ENCODE assay signal across 12 cellular contexts in the genomic region with DNA sequence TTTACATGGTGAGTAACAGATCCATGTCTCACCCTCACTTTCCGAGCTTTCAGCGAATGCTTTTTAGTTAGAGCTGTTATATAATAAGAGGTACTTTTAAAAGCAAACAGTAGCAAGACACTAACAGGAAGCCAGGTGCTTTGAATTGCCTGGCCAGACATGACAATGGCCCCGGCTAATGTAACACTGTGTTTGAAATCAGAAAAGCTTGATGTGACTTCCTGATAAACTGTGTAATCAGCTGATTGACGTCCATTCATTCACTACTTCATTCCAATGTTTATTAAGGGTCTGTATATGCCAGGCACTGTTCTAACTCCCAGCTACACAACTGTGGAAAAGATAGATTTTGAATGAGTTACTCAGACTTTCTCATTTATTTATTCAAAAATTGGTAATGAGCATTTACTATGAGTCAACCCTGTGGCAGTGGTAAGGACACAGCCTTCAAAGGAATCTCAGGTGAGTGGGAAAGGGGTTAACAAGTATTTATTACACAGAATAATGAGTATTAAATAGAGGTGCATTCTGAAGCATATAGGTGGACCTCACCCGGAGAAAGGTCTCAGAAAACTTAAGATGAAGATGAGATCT. TPM values are rescaled to one million over a fixed set of nuclear protein-coding genes. Genes with fewer than 3 reads are reported as not detected.
A peak's percentile ranks its signal among the peaks of the same experiment; 100 is the strongest.
DNase-seq lines count a peak whose midpoint lies in the region; ATAC-seq, FAIRE-seq and TF ChIP-seq lines count a peak whose summit lies in the region.
"Had no signal": no experiment of that assay in that cellular context is flagged by ENCODE, and none has a peak within 500 bp of the region (broad histone marks: within the 10 kb centered on the region; RNA-seq: fewer than 3 reads in every experiment).

No MANE protein-coding gene starts in this region.

- peak overlapping the region; percentile 12; the same call in 1 of the 2 replicates for H2BK20ac ChIP-seq in IMR-90 (ENCODE audit: low read depth, low read length)

- peak overlapping the region; percentile 72; the same call in 1 of the 2 replicates for H3K18ac ChIP-seq in IMR-90 (ENCODE audit: low read depth, low read length)

- no peak overlapping the region for H4K8ac ChIP-seq in IMR-90 (ENCODE audit: low read depth in 2 of 2, low read length in 2 of 2)

- no TSS peak for BruUV-seq in IMR-90 (replicated peaks; lab: Mats Ljungman, UMichigan)

- H2BK5ac ChIP-seq in IMR-90 (ENCODE audit: low read depth, low read length, poor library complexity, severe bottlenecking), result peak overlapping the region; percentile 20

- H2AFZ ChIP-seq in IMR-90 (replicated peaks; ENCODE audit: low read length, poor library complexity), result no peak overlapping the region

- H3K27me3 ChIP-seq in IMR-90 (ENCODE audit: control insufficient read depth, insufficient read depth, low read length), result no peaks in the 10 kb centered on the region
- H3K27me3 ChIP-seq in stomach smooth muscle (ENCODE audit: control insufficient read depth in 1 of 2, insufficient read depth in 2 of 2, low read length in 2 of 2), result no peaks in the 10 kb centered on the region

- no peak for FAIRE-seq in GM12891 (lab: Jason Lieb, UNC)
- FAIRE-seq: K562 had no signal

- H2AK9ac ChIP-seq in IMR-90 (replicated peaks; ENCODE audit: low read depth, low read length, poor library complexity), result no peak overlapping the region

- H2AK5ac ChIP-seq in IMR-90 (ENCODE audit: low read depth, low read length), result no peak overlapping the region

- H3K27ac ChIP-seq in IMR-90 (ENCODE audit: insufficient read depth, low read length) (no peak overlapping the region; the same call in 1 of the 2 replicates), stomach smooth muscle (ENCODE audit: low read length) (peak overlapping the region; percentile 61)

- CTCF ChIA-PET in IMR-90 (lab: Yijun Ruan, JAX), result interaction anchor here (1.2 kb wide), 1 partner anchor 10 kb away, joined by 3 read pairs; no protein-coding TSS in a partner anchor

- no peak overlapping the region for H2BK15ac ChIP-seq in IMR-90 (ENCODE audit: low read depth, low read length)

- H3K9ac ChIP-seq in IMR-90 (ENCODE audit: low read depth, low read length) (no peak overlapping the region), stomach smooth muscle (ENCODE audit: low read length in 2 of 2) (no peak overlapping the region)

- DNase-seq in IMR-90 (peak; percentile 48), NCI-H2196 treated with DMSO at 0.1 percent for 48 hours (lab: John Stamatoyannopoulos, UW; ENCODE audit: unreplicated experiment) (peak; percentile 86), fibroblast of mammary gland (ENCODE audit: low read depth) (peak; percentile 19), occipital lobe (lab: John Stamatoyannopoulos, UW) (no peak), islet precursor cell (no peak), GM12891 (ENCODE audit: insufficient read length, low spot score) (no peak)
- DNase-seq: activated CD4-positive, alpha-beta T cell treated with anti-CD3 and anti-CD28 coated beads for 48 hours; GF-D8; stimulated activated naive CD8-positive, alpha-beta T cell treated with anti-CD3 and anti-CD28 coated beads, Interleukin-15, amount 100 ng/mL, for 72 hours had no signal

- in situ Hi-C loops in IMR-90 (cut with MboI; ENCODE audit: low sequenced_read_pairs), result no loop called here

- no CpG with 5 or more reads among the region's 5 CpGs for WGBS in IMR-90 (ENCODE audit: extremely low coverage in 2 of 2, insufficient read length in 1 of 2), 2 experiments

- no peak for TF ChIP-seq CTCF in IMR-90 (conservative IDR thresholded peaks at IDR 0.05; ENCODE audit: low read depth, low read length)
- TF ChIP-seq CTCF in fibroblast of mammary gland (conservative IDR thresholded peaks at IDR 0.05; ENCODE audit: control insufficient read depth, insufficient read depth, low read depth, low read length), result no peak

- dilution Hi-C loops in IMR-90 (cut with HindIII; ENCODE audit: low sequenced_read_pairs, unreplicated experiment), result no loop called here

- peak overlapping the region; percentile 73; the same call in 1 of the 2 replicates for H3K4ac ChIP-seq in IMR-90 (ENCODE audit: low read depth, low read length)

- no peak for TF ChIP-seq RAD21 in IMR-90 (IDR thresholded peaks at IDR 0.05; ENCODE audit: low read length)

- no peak overlapping the region for H3K4me2 ChIP-seq in IMR-90 (ENCODE audit: low read depth, low read length)

- no peak overlapping the region for H3K56ac ChIP-seq in IMR-90 (ENCODE audit: extremely low read depth, insufficient read depth, low read length)

- H3K36me3 ChIP-seq in IMR-90 (ENCODE audit: control insufficient read depth, insufficient read depth, low read length), result no peaks in the 10 kb centered on the region
- H3K36me3 ChIP-seq in stomach smooth muscle (ENCODE audit: control insufficient read depth in 2 of 2, insufficient read depth in 2 of 2, low read length in 2 of 2), result no peaks in the 10 kb centered on the region

- intact Hi-C loops in IMR-90 (cut with micrococcal nuclease), result no loop called here

- no peak overlapping the region for H3K4me3 ChIP-seq in IMR-90 (ENCODE audit: insufficient read depth, low read depth, low read length)
- no peak overlapping the region for H3K4me3 ChIP-seq in fibroblast of mammary gland (ENCODE audit: control insufficient read depth, low read depth, low read length)
- no peak overlapping the region for H3K4me3 ChIP-seq in stomach smooth muscle (ENCODE audit: low read length in 2 of 2)
- H3K4me3 ChIP-seq: K562, lung had no signal

- H4K20me1 ChIP-seq in IMR-90 (ENCODE audit: insufficient read depth, low read length), result 0 out of 2 replicates have a peak, but pooled peaks cover 4% of the 10 kb centered on the region

- H3K4me1 ChIP-seq in IMR-90 (ENCODE audit: control insufficient read depth, insufficient read depth, low read length), result peaks cover 16% of the 10 kb centered on the region
- peaks cover 33% of the 10 kb centered on the region for H3K4me1 ChIP-seq in stomach smooth muscle (ENCODE audit: control insufficient read depth, insufficient read depth, low read length)

- peak; percentile 6; the same call in 1 of the 2 replicates for ATAC-seq in IMR-90 (ENCODE audit: low read depth)
- ATAC-seq: K562; stimulated activated naive CD8-positive, alpha-beta T cell treated with anti-CD3 and anti-CD28 coated beads, Interleukin-15, amount 100 ng/mL, for 72 hours had no signal

- H2BK120ac ChIP-seq in IMR-90 (ENCODE audit: low read depth, low read length), result peak overlapping the region; percentile 20; the same call in 1 of the 2 replicates

- TF ChIP-seq POLR2A in IMR-90 (IDR thresholded peaks at IDR 0.05; ENCODE audit: low read depth, low read length), result no peak
- TF ChIP-seq POLR2A in GM12891 (IDR thresholded peaks at IDR 0.05; ENCODE audit: low read depth, low read length), result no peak

- peaks cover 7% of the 10 kb centered on the region for H3K9me1 ChIP-seq in IMR-90 (ENCODE audit: insufficient read depth, low read length)

- H4K91ac ChIP-seq in IMR-90 (ENCODE audit: insufficient read depth, low read depth, low read length), result 0 out of 2 replicates have a peak overlapping the region, but pooled peaks have one; percentile 24

- H3K14ac ChIP-seq in IMR-90 (replicated peaks; ENCODE audit: low read depth, low read length), result no peak overlapping the region

- H4K5ac ChIP-seq in IMR-90 (ENCODE audit: low read depth, low read length), result no peak overlapping the region

- POLR2A ChIA-PET in IMR-90 (lab: Charles Lee; ENCODE audit: unreplicated experiment), result no interaction called here

- H3K23ac ChIP-seq in IMR-90 (ENCODE audit: low read depth, low read length), result no peak overlapping the region

- H3K9me3 ChIP-seq in IMR-90 (ENCODE audit: control insufficient read depth, insufficient read depth, low read length) (no peaks in the 10 kb centered on the region), stomach smooth muscle (ENCODE audit: control insufficient read depth in 2 of 2, low read length in 2 of 2) (no peaks in the 10 kb centered on the region)

- peaks cover 36 to 54% of the 10 kb centered on the region in 2 experiments; a peak in 3 of 4 replicates for H3K79me1 ChIP-seq in IMR-90 (ENCODE audit: low read depth in 1 of 2, low read length in 2 of 2)

TF ChIP-seq in IMR-90, 13 proteins besides CTCF, POLR2A, EP300 and RAD21 (continues in another document):
- TF ChIP-seq RCOR1 (IDR thresholded peaks at IDR 0.05; ENCODE audit: insufficient replicate concordance, low read length) (no peak), FOS (IDR thresholded peaks at IDR 0.05; ENCODE audit: low read depth, low read length) (no peak), CEBPB (IDR thresholded peaks at IDR 0.05; ENCODE audit: low read depth, low read length) (no peak), CHD1 (IDR thresholded peaks at IDR 0.05; ENCODE audit: low read depth, low read length) (no peak), SMC3 (IDR thresholded peaks at IDR 0.05; ENCODE audit: low read depth, low read length) (no peak), MAZ (IDR thresholded peaks at IDR 0.05; ENCODE audit: borderline replicate concordance, low read depth, low read length) (no peak), RFX5 (IDR thresholded peaks at IDR 0.05; ENCODE audit: low read depth, low read length) (no peak), MXI1 (IDR thresholded peaks at IDR 0.05; ENCODE audit: borderline replicate concordance, low read depth, low read length) (no peak)

TF ChIP-seq in GM12891, 5 proteins besides CTCF, POLR2A, EP300 and RAD21:
- TF ChIP-seq PAX5 (IDR thresholded peaks at IDR 0.05; ENCODE audit: insufficient read depth, low read length, severe bottlenecking) (no peak), SPI1 (IDR thresholded peaks at IDR 0.05; ENCODE audit: low read depth, low read length) (no peak), POU2F2 (IDR thresholded peaks at IDR 0.05; ENCODE audit: low read depth, low read length) (no peak), POLR2AphosphoS5 (IDR thresholded peaks at IDR 0.05; ENCODE audit: low read depth, low read length) (no peak), TAF1 (IDR thresholded peaks at IDR 0.05; ENCODE audit: low read depth, low read length) (no peak)
TF ChIP-seq in GM12891: peak in this region for 0.

RNA-seq across cellular contexts. Expression of a gene that starts 26.6 kb away (rescaled TPM):
- total RNA-seq in IMR-90 (2012; rRNA removed) (46.1 and 50.2 TPM in 2 replicates), occipital lobe (977 TPM)
- 60.9 and 66.4 TPM in 2 replicates for polyA plus RNA-seq in IMR-90 (2012; rRNA removed)
- polyA plus RNA-seq in IMR-90 (2012; cell fraction: cytosol; rRNA removed), result 31.1 and 32.6 TPM in 2 replicates
- 34.6 and 103 TPM in 2 replicates for polyA plus RNA-seq in IMR-90 (2012; cell fraction: nucleus; rRNA removed; ENCODE audit: low replicate concordance)
- 0.12 TPM for polyA plus RNA-seq in GM12891 (2012; ENCODE audit: low read depth, missing spikeins)

Comparison
In these comparisons a context has a peak if more than half of its experiments do, and no peak if none do; other contexts are left out.
1. DNase-seq: peak in IMR-90 (single experiment), NCI-H2196 treated with DMSO at 0.1 percent for 48 hours (single experiment) and fibroblast of mammary gland (single experiment); none in occipital lobe (single experiment), islet precursor cell (single experiment) and GM12891 (single experiment).
2. RNA of a gene that starts 26.6 kb away (total RNA-seq): 977 TPM in occipital lobe (single experiment); 46.1 to 50.2 TPM in IMR-90; every median in the first group is over 10 times any median in the second.